ENCODE assay signal across 21 cellular contexts in the genomic region with DNA sequence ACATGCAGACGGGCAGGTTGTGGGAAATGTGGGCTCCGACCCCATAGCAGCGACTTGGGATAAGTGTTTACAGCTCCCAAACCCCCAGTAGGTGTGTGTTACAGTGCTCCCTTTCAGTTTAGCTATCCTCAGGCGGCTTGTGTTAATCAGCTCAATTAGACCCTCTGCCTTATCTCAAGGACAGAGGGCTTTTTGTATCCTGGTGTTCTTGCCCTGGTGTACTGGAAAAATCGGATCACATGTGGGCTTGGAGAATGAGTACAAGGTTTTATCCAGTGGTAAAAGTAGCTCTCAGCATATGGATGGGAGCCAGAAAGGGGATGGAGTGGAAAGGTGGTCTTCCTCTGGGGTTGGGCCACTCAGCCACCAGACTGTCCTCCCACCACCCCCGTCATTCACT.
DNase-seq lines count a peak whose midpoint lies in the region; TF ChIP-seq lines count a peak whose summit lies in the region.
"Had no signal": no experiment of that assay in that cellular context is flagged by ENCODE, and none has a peak within 500 bp of the region (broad histone marks: within the 10 kb centered on the region; RNA-seq: fewer than 3 reads in every experiment).

No MANE protein-coding gene starts in this region.

- H3K9me3 ChIP-seq in BE2C: no peaks in the 10 kb centered on the region
- no peaks in the 10 kb centered on the region for H3K9me3 ChIP-seq in ovary
- H3K9me3 ChIP-seq: A549, Caco-2, HAP-1 had no signal

- no peak for TF ChIP-seq POLR2A in ovary (IDR thresholded peaks at IDR 0.05)

- TF ChIP-seq EP300 in ovary (IDR thresholded peaks at IDR 0.05): no peak

- no peak overlapping the region for H3K4me3 ChIP-seq in BE2C (ENCODE audit: low read depth, low read length)
- no peak overlapping the region for H3K4me3 ChIP-seq in ovary
- H3K4me3 ChIP-seq: A549, GM12878, GM23338, HAP-1 had no signal

- TF ChIP-seq CTCF in BE2C (IDR thresholded peaks at IDR 0.05; ENCODE audit: low read depth, low read length): no peak
- no peak for TF ChIP-seq CTCF in ovary (IDR thresholded peaks at IDR 0.05)

- DNase-seq in BE2C (peak; percentile 8), NCI-H82 (lab: John Stamatoyannopoulos, UW) (peak; percentile 12), SK-MEL-5 (ENCODE audit: low read depth, low spot score) (peak; percentile 35), foreskin melanocyte (peak; percentile 58), GDM1 (lab: John Stamatoyannopoulos, UW) (no peak), ovary (no peak), KG1 (lab: John Stamatoyannopoulos, UW) (no peak), NCI-H1436 treated with DMSO at 0.1 percent for 48 hours (lab: John Stamatoyannopoulos, UW) (no peak)
- DNase-seq: 8988T; ACHN; AML-193; C1 segment of cervical spinal cord; Caco-2; CD4-positive, alpha-beta memory T cell; DMS153; DND-41; HFFc6 had no signal

- intact Hi-C loops in ovary (cut with DNase I): no loop called here

- no peaks in the 10 kb centered on the region for H3K27me3 ChIP-seq in BE2C
- H3K27me3 ChIP-seq in ovary: no peaks in the 10 kb centered on the region

- H3K27ac ChIP-seq in ovary: no peak overlapping the region
- H3K27ac ChIP-seq: A549 had no signal

- no peaks in the 10 kb centered on the region for H3K36me3 ChIP-seq in BE2C
- H3K36me3 ChIP-seq in ovary: no peaks in the 10 kb centered on the region
- H3K36me3 ChIP-seq: HAP-1 had no signal

- H3K4me1 ChIP-seq in BE2C: peaks cover 6% of the 10 kb centered on the region; the same call in 1 of the 2 replicates
- H3K4me1 ChIP-seq in ovary (ENCODE audit: insufficient read depth): no peaks in the 10 kb centered on the region
- H3K4me1 ChIP-seq: A549, Caco-2, HAP-1 had no signal

- in situ Hi-C loops in SK-MEL-5 (cut with HindIII; ENCODE audit: low pct_unique_long_range_greater_than_20kb, low sequenced_read_pairs): no loop called here

- WGBS in ovary, 3 donors: 61 to 75% (median 73%) methylated on average over 6 of the region's 6 CpGs

Comparison
In these comparisons a context has a peak if more than half of its experiments do, and no peak if none do; other contexts are left out.
1. DNase-seq: peak in BE2C (single experiment), NCI-H82 (single experiment), SK-MEL-5 (single experiment) and foreskin melanocyte (single experiment); none in GDM1 (single experiment), ovary (0 of 5), KG1 (single experiment) and NCI-H1436 treated with DMSO at 0.1 percent for 48 hours (single experiment).